Comparison of ENCODE assay signal across 17 cellular contexts in genomic region chr10:121292396-121292795, GRCh38.
"Had no signal": no experiment of that assay in that cellular context is flagged by ENCODE, and none has a peak within 500 bp of the region (broad histone marks: within the 10 kb centered on the region; RNA-seq: fewer than 3 reads in every experiment).

No MANE protein-coding gene starts in this region.

- H3K27me3 ChIP-seq: dorsolateral prefrontal cortex, ovary, right atrium auricular region, vagina had no signal

- ATAC-seq: left ventricle myocardium superior; lower lobe of right lung; naive thymus-derived CD8-positive, alpha-beta T cell; stimulated activated naive CD8-positive, alpha-beta T cell treated with anti-CD3 and anti-CD28 coated beads, Interleukin-15, amount 100 ng/mL, for 72 hours had no signal

- H3K36me3 ChIP-seq: lower lobe of right lung, ovary, right atrium auricular region, suprapubic skin, vagina had no signal

- H3K4me1 ChIP-seq: lower lobe of right lung, vagina had no signal

- H3K4me1 Mint-ChIP-seq: naive thymus-derived CD8-positive, alpha-beta T cell; stimulated activated naive CD8-positive, alpha-beta T cell treated with anti-CD3 and anti-CD28 coated beads, Interleukin-15, amount 100 ng/mL, for 72 hours had no signal

- H3K9me3 Mint-ChIP-seq: stimulated activated naive CD8-positive, alpha-beta T cell treated with anti-CD3 and anti-CD28 coated beads, Interleukin-15, amount 100 ng/mL, for 72 hours had no signal

- H3K27ac Mint-ChIP-seq: naive thymus-derived CD8-positive, alpha-beta T cell; progenitor cell of endocrine pancreas; stimulated activated naive CD8-positive, alpha-beta T cell treated with anti-CD3 and anti-CD28 coated beads, Interleukin-15, amount 100 ng/mL, for 72 hours had no signal

- H3K27ac ChIP-seq: dorsolateral prefrontal cortex, lower lobe of right lung, ovary, right atrium auricular region, skin epidermis, suprapubic skin, vagina had no signal

- H3K36me3 Mint-ChIP-seq: naive thymus-derived CD8-positive, alpha-beta T cell had no signal

- H3K4me3 ChIP-seq: lower lobe of right lung, ovary, right atrium auricular region, skin epidermis, suprapubic skin, vagina had no signal

- DNase-seq: dorsolateral prefrontal cortex; effector CD4-positive, alpha-beta T cell; left ventricle myocardium superior; lower lobe of right lung; naive thymus-derived CD8-positive, alpha-beta T cell; occipital lobe; ovary; stimulated activated CD4-positive, alpha-beta T cell treated with anti-CD3 and anti-CD28 coated beads, Interleukin-15, amount 100 ng/mL, for 24 hours; stimulated activated CD4-positive, alpha-beta T cell treated with anti-CD3 and anti-CD28 coated beads, Interleukin-2, amount 100 ng/mL, for 48 hours; stimulated activated naive CD4-positive, alpha-beta T cell; stimulated activated naive CD8-positive, alpha-beta T cell treated with anti-CD3 and anti-CD28 coated beads, Interleukin-15, amount 100 ng/mL, for 72 hours; trophoblast cell had no signal

- H3K4me3 Mint-ChIP-seq: naive thymus-derived CD8-positive, alpha-beta T cell; stimulated activated naive CD8-positive, alpha-beta T cell treated with anti-CD3 and anti-CD28 coated beads, Interleukin-15, amount 100 ng/mL, for 72 hours had no signal

- H3K9me3 ChIP-seq: lower lobe of right lung, ovary, right atrium auricular region, suprapubic skin, vagina had no signal
